Comparison of ENCODE assay signal across 8 cellular contexts in the genomic region with DNA sequence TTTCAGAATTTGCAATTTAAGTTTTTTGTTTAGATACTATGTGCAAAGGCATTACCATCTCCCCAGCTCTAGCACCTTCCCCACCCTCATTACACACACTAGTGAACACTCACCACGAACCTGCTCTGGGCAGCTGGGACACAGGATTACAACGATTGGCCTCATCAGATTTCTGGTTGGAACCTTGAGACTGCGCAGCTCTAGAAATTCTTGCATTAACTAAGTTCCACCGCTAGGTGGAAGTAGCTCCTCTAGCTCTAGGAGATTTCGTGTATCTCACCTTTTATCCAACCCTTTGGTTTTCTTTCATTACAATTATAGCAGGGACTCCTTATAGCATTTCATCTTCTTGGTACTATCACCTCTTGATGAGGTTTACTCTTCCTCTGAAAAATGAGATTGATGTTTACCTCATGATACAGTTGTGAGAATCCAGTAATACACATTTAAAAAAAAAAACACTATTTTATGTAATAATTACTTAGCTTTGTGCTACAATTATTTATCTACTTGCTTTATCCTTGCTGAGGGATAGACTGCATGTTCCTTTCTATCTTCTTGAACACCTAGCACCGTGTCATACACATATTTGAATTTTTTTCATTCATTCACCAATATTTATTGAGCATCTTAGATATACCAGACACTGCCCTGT. TPM values are rescaled to one million over a fixed set of nuclear protein-coding genes. Genes with fewer than 3 reads are reported as not detected.
DNase-seq lines count a peak whose midpoint lies in the region; ATAC-seq and TF ChIP-seq lines count a peak whose summit lies in the region.

No MANE protein-coding gene starts in this region.

- TF ChIP-seq EP300 in stomach (IDR thresholded peaks at IDR 0.05): no peak

- no peaks in the 10 kb centered on the region for H3K4me1 Mint-ChIP-seq in activated CD4-positive, alpha-beta T cell treated with anti-CD3 and anti-CD28 coated beads, Interleukin-2, amount 10 ng/mL, durations not matched to agents 24 days and 14 days

- no peak overlapping the region for H3K27ac Mint-ChIP-seq in activated CD4-positive, alpha-beta T cell treated with anti-CD3 and anti-CD28 coated beads, Interleukin-2, amount 10 ng/mL, durations not matched to agents 24 days and 14 days

- no peaks in the 10 kb centered on the region for H3K9me3 Mint-ChIP-seq in activated CD4-positive, alpha-beta T cell treated with anti-CD3 and anti-CD28 coated beads, Interleukin-2, amount 10 ng/mL, durations not matched to agents 24 days and 14 days

- peak in 5 of 7 experiments; percentile 17 to 75 (median 69) for TF ChIP-seq CTCF in stomach (IDR thresholded peaks at IDR 0.05)

- TF ChIP-seq POLR2A in stomach (IDR thresholded peaks at IDR 0.05): no peak

- H3K36me3 Mint-ChIP-seq in activated CD4-positive, alpha-beta T cell treated with anti-CD3 and anti-CD28 coated beads, Interleukin-2, amount 10 ng/mL, durations not matched to agents 24 days and 14 days (ENCODE audit: low read depth): no peaks in the 10 kb centered on the region

- no peaks in the 10 kb centered on the region for H3K36me3 ChIP-seq in iPS DF 6.9 (ENCODE audit: control insufficient read depth, insufficient read depth, low read length)
- peaks cover 0 to 14% (median 8%) of the 10 kb centered on the region in 4 donors for H3K36me3 ChIP-seq in stomach

- H3K4me3 ChIP-seq in iPS DF 6.9 (ENCODE audit: low read length) (no peak overlapping the region), stomach (no peak overlapping the region)

- no peaks in the 10 kb centered on the region for H3K9me3 ChIP-seq in iPS DF 6.9 (ENCODE audit: control insufficient read depth, insufficient read depth, low read length)
- no peaks in the 10 kb centered on the region for H3K9me3 ChIP-seq in stomach

- peak; percentile 73 for DNase-seq in activated CD4-positive, alpha-beta T cell treated with anti-CD3 and anti-CD28 coated beads, Interleukin-2, amount 10 ng/mL, durations not matched to agents 24 days and 14 days
- DNase-seq in activated CD4-positive, alpha-beta T cell treated with anti-CD3 and anti-CD28 coated beads, Interleukin-2, amount 50 U/mL, for 1 hour: no peak
- DNase-seq in NCI-H526 treated with DMSO at 0.1 percent for 48 hours (lab: John Stamatoyannopoulos, UW): peak; percentile 61
- peak; percentile 75 for DNase-seq in astrocyte of the hippocampus (ENCODE audit: low read depth, low spot score)
- peak; percentile 43 for DNase-seq in iPS DF 6.9 (ENCODE audit: low read depth, low spot score)
- no peak for DNase-seq in stomach

- WGBS in iPS DF 6.9 (ENCODE audit: insufficient coverage, insufficient read length): no CpG with 5 or more reads among the region's 6 CpGs
- 4 to 7% (median 6%) methylated on average over 6 of the region's 6 CpGs for WGBS in stomach, 5 donors

- H3K27ac ChIP-seq in iPS DF 6.9 (ENCODE audit: low read length) (no peak overlapping the region), stomach (no peak overlapping the region)

- peaks cover 8% of the 10 kb centered on the region for H3K27me3 Mint-ChIP-seq in activated CD4-positive, alpha-beta T cell treated with anti-CD3 and anti-CD28 coated beads, Interleukin-2, amount 10 ng/mL, durations not matched to agents 24 days and 14 days

- ATAC-seq in GM21526 (IDR thresholded peaks at IDR 0.05; ENCODE audit: low FRiP score, unreplicated experiment) (peak; percentile 97), HG03571 (IDR thresholded peaks at IDR 0.05; ENCODE audit: unreplicated experiment) (peak; percentile 92)

- no peak overlapping the region for H3K4me3 Mint-ChIP-seq in activated CD4-positive, alpha-beta T cell treated with anti-CD3 and anti-CD28 coated beads, Interleukin-2, amount 10 ng/mL, durations not matched to agents 24 days and 14 days

- H3K4me1 ChIP-seq in iPS DF 6.9 (ENCODE audit: control insufficient read depth, insufficient read depth, low read length) (no peaks in the 10 kb centered on the region), stomach (peaks cover 0 to 16% (median 3%) of the 10 kb centered on the region in 4 donors)

- intact Hi-C loops in activated CD4-positive, alpha-beta T cell treated with anti-CD3 and anti-CD28 coated beads, Interleukin-2, amount 10 ng/mL, durations not matched to agents 24 days and 14 days (cut with micrococcal nuclease): loop anchor here (1.0 to 5.0 kb wide), 3 partner anchors 122 to 451 kb away; no protein-coding TSS in a partner anchor
- intact Hi-C loops in stomach (cut with DNase I; ENCODE audit: low total_unique reads): loop anchor here (5.0 kb wide), 1 partner anchor 127 kb away; no protein-coding TSS in a partner anchor

- H3K27me3 ChIP-seq in iPS DF 6.9 (ENCODE audit: control insufficient read depth, insufficient read depth, low read length) (no peaks in the 10 kb centered on the region), stomach (no peaks in the 10 kb centered on the region)

RNA-seq across cellular contexts. Expression of a gene that starts 28.7 kb away (rescaled TPM):
- total RNA-seq in activated CD4-positive, alpha-beta T cell treated with anti-CD3 and anti-CD28 coated beads, Interleukin-2, amount 10 ng/mL, durations not matched to agents 24 days and 14 days: 1.6 and 2.0 TPM in 2 replicates
- total RNA-seq in stomach: 10 to 100 TPM; 24.5 to 99.5 (median 57.8) TPM
- 10 to 100 TPM; 18.1 to 37.0 (median 20.3) TPM for polyA plus RNA-seq in stomach

Comparison
In these comparisons a context has a peak if more than half of its experiments do, and no peak if none do; other contexts are left out.
1. DNase-seq: peak in activated CD4-positive, alpha-beta T cell treated with anti-CD3 and anti-CD28 coated beads, Interleukin-2, amount 10 ng/mL, durations not matched to agents 24 days and 14 days (single experiment), NCI-H526 treated with DMSO at 0.1 percent for 48 hours (single experiment), astrocyte of the hippocampus (single experiment) and iPS DF 6.9 (single experiment); none in activated CD4-positive, alpha-beta T cell treated with anti-CD3 and anti-CD28 coated beads, Interleukin-2, amount 50 U/mL, for 1 hour (single experiment) and stomach (single experiment).